In the genomic region with DNA sequence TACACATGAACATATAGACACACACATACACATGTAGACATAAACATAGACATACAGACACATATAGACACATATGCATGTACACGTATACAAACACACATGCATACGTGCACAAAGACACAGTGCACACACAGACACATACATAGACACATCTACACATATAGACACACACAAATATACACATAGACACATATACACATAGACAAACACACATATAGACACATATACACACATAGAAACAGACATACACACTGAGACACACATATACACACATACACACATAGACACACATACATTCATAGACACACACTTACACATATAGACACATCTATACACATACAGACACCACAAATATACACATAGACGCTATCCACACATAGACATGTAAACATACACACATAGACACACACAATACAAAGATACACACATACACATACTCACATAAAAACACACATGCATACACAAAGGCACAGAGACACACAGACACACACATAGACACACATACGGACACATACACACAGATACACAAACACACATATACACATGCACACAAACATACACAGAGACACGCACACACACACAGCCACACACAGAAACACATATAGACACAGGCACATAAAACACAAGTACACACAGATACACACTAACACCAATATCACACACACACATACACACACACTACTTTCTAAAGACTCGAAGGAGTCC, we compare ENCODE assay signal across 35 cellular contexts.
"Had no signal": no experiment of that assay in that cellular context is flagged by ENCODE, and none has a peak within 500 bp of the region (broad histone marks: within the 10 kb centered on the region; RNA-seq: fewer than 3 reads in every experiment).

No MANE protein-coding gene starts in this region.

- H3K27me3 Mint-ChIP-seq: activated B cell treated with CpG ODN at 0.5 μM for 24 hours; activated naive CD4-positive, alpha-beta T cell treated with anti-CD3 and anti-CD28 coated beads, Interleukin-2, amount 50 U/mL, for 24 hours had no signal

- H3K9me3 ChIP-seq: ascending aorta, body of pancreas, Peyer's patch had no signal

- H3K27ac ChIP-seq: ascending aorta, body of pancreas, Peyer's patch, VCaP had no signal

- H3K9me3 Mint-ChIP-seq: activated CD8-positive, alpha-beta T cell treated with anti-CD3 and anti-CD28 coated beads for 36 hours; activated naive CD4-positive, alpha-beta T cell treated with anti-CD3 and anti-CD28 coated beads, Interleukin-2, amount 50 U/mL, for 24 hours; activated T-cell treated with anti-CD3 and anti-CD28 coated beads, Interleukin-2, amount 50 U/mL, for 72 hours; activated T-helper 17 cell treated with anti-CD3 and anti-CD28 coated beads, Interleukin-2, amount 50 U/mL, for 72 hours; T-cell had no signal

- FAIRE-seq: bronchial epithelial cell had no signal

- H3K36me3 ChIP-seq: ascending aorta, Peyer's patch had no signal

- H3K27ac Mint-ChIP-seq: activated B cell treated with CpG ODN at 0.5 μM for 24 hours; activated CD8-positive, alpha-beta T cell treated with anti-CD3 and anti-CD28 coated beads for 36 hours; activated naive CD4-positive, alpha-beta T cell treated with anti-CD3 and anti-CD28 coated beads, Interleukin-2, amount 50 U/mL, for 24 hours; activated naive CD8-positive, alpha-beta T cell treated with anti-CD3 and anti-CD28 coated beads, Interleukin-2, amount 10 ng/mL, durations not matched to agents 7 days and 5 days; activated T-cell treated with anti-CD3 and anti-CD28 coated beads, Interleukin-2, amount 50 U/mL, for 72 hours; activated T-helper 17 cell treated with anti-CD3 and anti-CD28 coated beads, Interleukin-2, amount 50 U/mL, for 72 hours; T-cell; T-helper 17 cell had no signal

- H3K4me1 Mint-ChIP-seq: activated B cell treated with CpG ODN at 0.5 μM for 24 hours; activated naive CD4-positive, alpha-beta T cell treated with anti-CD3 and anti-CD28 coated beads, Interleukin-2, amount 50 U/mL, for 24 hours; activated naive CD8-positive, alpha-beta T cell treated with anti-CD3 and anti-CD28 coated beads, Interleukin-2, amount 10 ng/mL, durations not matched to agents 7 days and 5 days; activated T-helper 17 cell treated with anti-CD3 and anti-CD28 coated beads, Interleukin-2, amount 50 U/mL, for 72 hours; T-cell had no signal

- H3K36me3 Mint-ChIP-seq: activated naive CD4-positive, alpha-beta T cell treated with anti-CD3 and anti-CD28 coated beads, Interleukin-2, amount 50 U/mL, for 24 hours; activated naive CD8-positive, alpha-beta T cell treated with anti-CD3 and anti-CD28 coated beads, Interleukin-2, amount 10 ng/mL, durations not matched to agents 7 days and 5 days; T-cell had no signal

- H3K4me3 ChIP-seq: ascending aorta, body of pancreas, Peyer's patch had no signal

- H3K4me3 Mint-ChIP-seq: activated B cell treated with CpG ODN at 0.5 μM for 24 hours; activated CD8-positive, alpha-beta T cell treated with anti-CD3 and anti-CD28 coated beads for 36 hours; activated naive CD4-positive, alpha-beta T cell treated with anti-CD3 and anti-CD28 coated beads, Interleukin-2, amount 50 U/mL, for 24 hours; activated naive CD8-positive, alpha-beta T cell treated with anti-CD3 and anti-CD28 coated beads, Interleukin-2, amount 10 ng/mL, durations not matched to agents 7 days and 5 days; activated T-cell treated with anti-CD3 and anti-CD28 coated beads, Interleukin-2, amount 50 U/mL, for 72 hours; activated T-helper 17 cell treated with anti-CD3 and anti-CD28 coated beads, Interleukin-2, amount 50 U/mL, for 72 hours; T-cell; T-helper 17 cell had no signal

- H3K27me3 ChIP-seq: ascending aorta, body of pancreas, Peyer's patch had no signal

- H3K4me1 ChIP-seq: ascending aorta, body of pancreas, Peyer's patch had no signal

- DNase-seq: activated B cell treated with CpG ODN at 0.5 μM for 24 hours; activated CD4-positive, alpha-beta T cell treated with anti-CD3 and anti-CD28 coated beads for 4 hours; activated CD4-positive, alpha-beta T cell treated with anti-CD3 and anti-CD28 coated beads, Interleukin-2, amount 50 U/mL, for 1 hour; activated CD4-positive, CD25-positive, alpha-beta regulatory T cell treated with anti-CD3 and anti-CD28 coated beads, Interleukin-2, amount 50 U/mL, for 72 hours; activated CD8-positive, alpha-beta T cell treated with anti-CD3 and anti-CD28 coated beads for 36 hours; activated effector memory CD4-positive, alpha-beta T cell treated with anti-CD3 and anti-CD28 coated beads, Interleukin-2, amount 50 U/mL, for 16 hours; activated naive CD4-positive, alpha-beta T cell treated with Interleukin-2 at 50 U/mL for 16 hours; activated naive CD8-positive, alpha-beta T cell treated with anti-CD3 and anti-CD28 coated beads, Interleukin-2, amount 10 ng/mL, durations not matched to agents 7 days and 5 days; activated T-cell treated with anti-CD3 and anti-CD28 coated beads, Interleukin-2, amount 50 U/mL, for 1 hour; activated T-cell treated with anti-CD3 and anti-CD28 coated beads, Interleukin-2, amount 50 U/mL, for 72 hours; amygdala; body of pancreas; caudate nucleus; cerebellar nuclear complex; NCI-H1092 treated with DMSO at 0.1 percent for 48 hours; NCI-H1417 treated with DMSO at 0.1 percent for 48 hours; NCI-H187 treated with DMSO at 0.1 percent for 48 hours; NCI-H2081; NCI-H2171 treated with DMSO at 0.1 percent for 48 hours; NCI-H2227 treated with DMSO at 0.1 percent for 48 hours; NCI-H446; NCI-H510A treated with DMSO at 0.1 percent for 48 hours; NCI-H69; PC-3; Peyer's patch; RPMI8226; SHP77 treated with DMSO at 0.1 percent for 48 hours; T-cell; T-helper 17 cell; T-helper 9 cell had no signal
